Comparison of ENCODE assay signal across 1 cellular context in genomic region chr13:56953965-56954364, GRCh38.
TF ChIP-seq lines count a peak whose summit lies in the region.

No MANE protein-coding gene starts in this region.

TF ChIP-seq in GM23338, 12 proteins besides CTCF, POLR2A, EP300 and RAD21 (continued from another document):
- TF ChIP-seq EZH2 (IDR thresholded peaks at IDR 0.05; ENCODE audit: low read depth, unreplicated experiment): no peak
- TF ChIP-seq ZNF331 (CRISPR knock-in tag; IDR thresholded peaks at IDR 0.05; ENCODE audit: low read depth): no peak
- TF ChIP-seq, protein P1, sequence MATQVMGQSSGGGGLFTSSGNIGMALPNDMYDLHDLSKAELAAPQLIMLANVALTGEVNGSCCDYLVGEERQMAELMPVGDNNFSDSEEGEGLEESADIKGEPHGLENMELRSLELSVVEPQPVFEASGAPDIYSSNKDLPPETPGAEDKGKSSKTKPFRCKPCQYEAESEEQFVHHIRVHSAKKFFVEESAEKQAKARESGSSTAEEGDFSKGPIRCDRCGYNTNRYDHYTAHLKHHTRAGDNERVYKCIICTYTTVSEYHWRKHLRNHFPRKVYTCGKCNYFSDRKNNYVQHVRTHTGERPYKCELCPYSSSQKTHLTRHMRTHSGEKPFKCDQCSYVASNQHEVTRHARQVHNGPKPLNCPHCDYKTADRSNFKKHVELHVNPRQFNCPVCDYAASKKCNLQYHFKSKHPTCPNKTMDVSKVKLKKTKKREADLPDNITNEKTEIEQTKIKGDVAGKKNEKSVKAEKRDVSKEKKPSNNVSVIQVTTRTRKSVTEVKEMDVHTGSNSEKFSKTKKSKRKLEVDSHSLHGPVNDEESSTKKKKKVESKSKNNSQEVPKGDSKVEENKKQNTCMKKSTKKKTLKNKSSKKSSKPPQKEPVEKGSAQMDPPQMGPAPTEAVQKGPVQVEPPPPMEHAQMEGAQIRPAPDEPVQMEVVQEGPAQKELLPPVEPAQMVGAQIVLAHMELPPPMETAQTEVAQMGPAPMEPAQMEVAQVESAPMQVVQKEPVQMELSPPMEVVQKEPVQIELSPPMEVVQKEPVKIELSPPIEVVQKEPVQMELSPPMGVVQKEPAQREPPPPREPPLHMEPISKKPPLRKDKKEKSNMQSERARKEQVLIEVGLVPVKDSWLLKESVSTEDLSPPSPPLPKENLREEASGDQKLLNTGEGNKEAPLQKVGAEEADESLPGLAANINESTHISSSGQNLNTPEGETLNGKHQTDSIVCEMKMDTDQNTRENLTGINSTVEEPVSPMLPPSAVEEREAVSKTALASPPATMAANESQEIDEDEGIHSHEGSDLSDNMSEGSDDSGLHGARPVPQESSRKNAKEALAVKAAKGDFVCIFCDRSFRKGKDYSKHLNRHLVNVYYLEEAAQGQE (IDR thresholded peaks at IDR 0.05; ENCODE audit: unreplicated experiment): no peak
- TF ChIP-seq EZH2phosphoT487 (IDR thresholded peaks at IDR 0.05; ENCODE audit: unreplicated experiment): no peak
- TF ChIP-seq STAT1 (IDR thresholded peaks at IDR 0.05; ENCODE audit: unreplicated experiment): no peak
